18 cellular contexts compared by ENCODE assay signal in genomic region chr12:123227581-123228258, GRCh38. TPM values are rescaled to one million over a fixed set of nuclear protein-coding genes. Genes with fewer than 3 reads are reported as not detected.
DNase-seq lines count a peak whose midpoint lies in the region; ATAC-seq, FAIRE-seq and TF ChIP-seq lines count a peak whose summit lies in the region.
"Had no signal": no experiment of that assay in that cellular context is flagged by ENCODE, and none has a peak within 500 bp of the region (broad histone marks: within the 10 kb centered on the region; RNA-seq: fewer than 3 reads in every experiment).

No MANE protein-coding gene starts in this region.

- CTCF ChIA-PET in K562 (lab: Yijun Ruan, JAX; ENCODE audit: low intra/inter-chr PET ratio): no interaction called here

- H3K9ac ChIP-seq in K562 (ENCODE audit: insufficient read depth in 1 of 2, low read depth in 2 of 2, low read length in 2 of 2): no peak overlapping the region
- H3K9ac ChIP-seq in trophoblast cell (ENCODE audit: low read length): peak overlapping the region; percentile 61

- H3K27ac ChIP-seq in K562 (ENCODE audit: extremely low read depth, low read depth, low read length) (no peak overlapping the region), trophoblast cell (ENCODE audit: low read depth, low read length) (no peak overlapping the region), adrenal gland (no peak overlapping the region)
- H3K27ac ChIP-seq: uterus had no signal

- no peaks in the 10 kb centered on the region for H3K9me3 ChIP-seq in K562 (replicated peaks; ENCODE audit: control insufficient read depth, insufficient read depth, low read depth, low read length)
- no peaks in the 10 kb centered on the region for H3K9me3 ChIP-seq in trophoblast cell (ENCODE audit: insufficient read depth, low read depth, low read length)
- no peaks in the 10 kb centered on the region for H3K9me3 ChIP-seq in adrenal gland (replicated peaks in 1 of 3)
- H3K9me3 ChIP-seq: heart right ventricle, uterus had no signal

- no peak overlapping the region for H2BK120ac ChIP-seq in trophoblast cell (ENCODE audit: insufficient read depth, low read length, poor library complexity)

- no peak overlapping the region for H2AK5ac ChIP-seq in trophoblast cell (ENCODE audit: low read length)

- H4K20me1 ChIP-seq in K562 (replicated peaks; ENCODE audit: control insufficient read depth, insufficient read depth, low read length): no peaks in the 10 kb centered on the region

- peak overlapping the region; percentile 36 for H3K4me3 Mint-ChIP-seq in activated T-cell treated with anti-CD3 and anti-CD28 coated beads, Interleukin-2, amount 50 U/mL, for 24 hours
- H3K4me3 Mint-ChIP-seq in activated T-cell treated with anti-CD3 and anti-CD28 coated beads, Interleukin-2, amount 50 U/mL, for 4 hours: no peak overlapping the region
- H3K4me3 Mint-ChIP-seq: stimulated activated naive B cell treated with anti-CD40 and anti-IgM and Interleukin-4, amounts not matched to agents 10 μg/mL and 1 μg/mL and 100 μg/mL, for 72 hours had no signal

- H4K12ac ChIP-seq in trophoblast cell (ENCODE audit: low read depth, low read length): no peak overlapping the region

- peaks cover 65% of the 10 kb centered on the region for H3K36me3 Mint-ChIP-seq in activated T-cell treated with anti-CD3 and anti-CD28 coated beads, Interleukin-2, amount 50 U/mL, for 24 hours (ENCODE audit: low read depth)
- peaks cover 8% of the 10 kb centered on the region for H3K36me3 Mint-ChIP-seq in activated T-cell treated with anti-CD3 and anti-CD28 coated beads, Interleukin-2, amount 50 U/mL, for 4 hours (ENCODE audit: insufficient read depth)

- H3K27me3 Mint-ChIP-seq in activated T-cell treated with anti-CD3 and anti-CD28 coated beads, Interleukin-2, amount 50 U/mL, for 24 hours: no peaks in the 10 kb centered on the region
- H3K27me3 Mint-ChIP-seq in activated T-cell treated with anti-CD3 and anti-CD28 coated beads, Interleukin-2, amount 50 U/mL, for 4 hours (ENCODE audit: low read depth): no peaks in the 10 kb centered on the region
- H3K27me3 Mint-ChIP-seq: memory B cell; stimulated activated naive B cell treated with anti-CD40 and anti-IgM and Interleukin-4, amounts not matched to agents 10 μg/mL and 1 μg/mL and 100 μg/mL, for 72 hours had no signal

- no peaks in the 10 kb centered on the region for H3K9me1 ChIP-seq in K562 (ENCODE audit: control insufficient read depth, insufficient read depth, low read length)

- POLR2A ChIA-PET in K562 (lab: Yijun Ruan, JAX): no interaction called here

- in situ Hi-C loops in K562 (cut with MboI): no loop called here

- H2BK12ac ChIP-seq in trophoblast cell (ENCODE audit: low read length): no peak overlapping the region

- WGBS in K562 (ENCODE audit: insufficient coverage, low coverage, missing lambda C conversion rate): 63% methylated on average over 5 of the region's 5 CpGs
- no CpG with 5 or more reads among the region's 5 CpGs for WGBS in trophoblast cell (ENCODE audit: extremely low coverage, insufficient coverage, insufficient read length)
- WGBS in adrenal gland, 4 donors: 52 to 58% (median 54%) methylated on average over 5 of the region's 5 CpGs

- no peak overlapping the region for H3K4ac ChIP-seq in trophoblast cell (ENCODE audit: low read depth, low read length)

- H2BK5ac ChIP-seq in trophoblast cell (ENCODE audit: low read depth, low read length, poor library complexity): no peak overlapping the region

- peaks cover 64% of the 10 kb centered on the region for H3K4me1 Mint-ChIP-seq in activated T-cell treated with anti-CD3 and anti-CD28 coated beads, Interleukin-2, amount 50 U/mL, for 24 hours (ENCODE audit: low read depth)
- H3K4me1 Mint-ChIP-seq in activated T-cell treated with anti-CD3 and anti-CD28 coated beads, Interleukin-2, amount 50 U/mL, for 4 hours (ENCODE audit: low read depth): peaks cover 60% of the 10 kb centered on the region

- FAIRE-seq in K562 (lab: Jason Lieb, UNC): no peak

- no TSS peak for BruUV-seq in K562 (replicated peaks; lab: Mats Ljungman, UMichigan)

- H3K4me3 ChIP-seq in NB4 (ENCODE audit: low read depth, low read length): peak overlapping the region; percentile 6
- no peak overlapping the region for H3K4me3 ChIP-seq in K562
- H3K4me3 ChIP-seq in trophoblast cell (ENCODE audit: low read depth, low read length): no peak overlapping the region
- H3K4me3 ChIP-seq in adrenal gland: no peak overlapping the region
- H3K4me3 ChIP-seq: uterus had no signal

- no peak overlapping the region for H3K23ac ChIP-seq in trophoblast cell (ENCODE audit: low read length)

- H3K27me3 ChIP-seq in K562 (ENCODE audit: control insufficient read depth in 2 of 2, insufficient read depth in 2 of 2, low read length in 2 of 2): no peaks in the 10 kb centered on the region
- no peaks in the 10 kb centered on the region for H3K27me3 ChIP-seq in trophoblast cell (ENCODE audit: insufficient read depth, low read length)
- H3K27me3 ChIP-seq in adrenal gland: no peaks in the 10 kb centered on the region
- H3K27me3 ChIP-seq: heart right ventricle, uterus had no signal

- H4K91ac ChIP-seq in trophoblast cell (ENCODE audit: low read depth, low read length): no peak overlapping the region

- H3K4me2 ChIP-seq in K562 (ENCODE audit: insufficient read depth, low read length) (no peak overlapping the region), trophoblast cell (ENCODE audit: low read length) (no peak overlapping the region)

- no peak overlapping the region for H4K8ac ChIP-seq in trophoblast cell (ENCODE audit: low read depth, low read length)

- no peak for TF ChIP-seq CTCF in NB4 (IDR thresholded peaks at IDR 0.05; ENCODE audit: low read depth, low read length)
- TF ChIP-seq CTCF in K562 (IDR thresholded peaks at IDR 0.05 in 2 of 3, conservative IDR thresholded peaks at IDR 0.05 in 1 of 3; ENCODE audit: insufficient read depth in 2 of 3, low read depth in 1 of 3, low read length in 3 of 3): no peak
- no peak for TF ChIP-seq CTCF in adrenal gland (IDR thresholded peaks at IDR 0.05)

- TF ChIP-seq RAD21 in K562 (CRISPR knock-in tag; conservative IDR thresholded peaks at IDR 0.05 in 1 of 2, IDR thresholded peaks at IDR 0.05 in 1 of 2): no peak

- peaks cover 2% of the 10 kb centered on the region for H3K79me1 ChIP-seq in trophoblast cell (ENCODE audit: low read length)

- H3K9me3 Mint-ChIP-seq in activated T-cell treated with anti-CD3 and anti-CD28 coated beads, Interleukin-2, amount 50 U/mL, for 24 hours: no peaks in the 10 kb centered on the region
- H3K9me3 Mint-ChIP-seq in activated T-cell treated with anti-CD3 and anti-CD28 coated beads, Interleukin-2, amount 50 U/mL, for 4 hours: no peaks in the 10 kb centered on the region
- H3K9me3 Mint-ChIP-seq: memory B cell; stimulated activated naive B cell treated with anti-CD40 and anti-IgM and Interleukin-4, amounts not matched to agents 10 μg/mL and 1 μg/mL and 100 μg/mL, for 72 hours had no signal

- H2AFZ ChIP-seq in K562 (ENCODE audit: low read depth, low read length) (no peak overlapping the region), trophoblast cell (ENCODE audit: insufficient read depth, low read length, poor library complexity) (no peak overlapping the region)

- no peak for TF ChIP-seq POLR2A in NB4 (IDR thresholded peaks at IDR 0.05; ENCODE audit: extremely low read depth, insufficient read length)
- TF ChIP-seq POLR2A in K562 (conservative IDR thresholded peaks at IDR 0.05): no peak
- no peak for TF ChIP-seq POLR2A in adrenal gland (IDR thresholded peaks at IDR 0.05)

- intact Hi-C loops in K562 (cut with micrococcal nuclease) (no loop called here), adrenal gland (cut with DNase I) (no loop called here)

- no peak for ATAC-seq in activated T-cell treated with anti-CD3 and anti-CD28 coated beads, Interleukin-2, amount 50 U/mL, for 4 hours
- no peak for ATAC-seq in K562
- ATAC-seq: heart right ventricle; stimulated activated naive B cell treated with anti-CD40 and anti-IgM and Interleukin-4, amounts not matched to agents 10 μg/mL and 1 μg/mL and 100 μg/mL, for 72 hours had no signal

- H3K4me1 ChIP-seq in K562 (replicated peaks in 1 of 2; ENCODE audit: control insufficient read depth in 2 of 2, insufficient read depth in 2 of 2, low read length in 2 of 2) (peaks cover 0 to 15% of the 10 kb centered on the region in 2 experiments; a peak in 2 of 5 replicates), trophoblast cell (ENCODE audit: control insufficient read depth in 1 of 2, insufficient read depth in 2 of 2, low read length in 2 of 2) (peaks cover 0 to 3% of the 10 kb centered on the region in 2 experiments), adrenal gland (replicated peaks in 1 of 2) (peaks cover 0 to 22% of the 10 kb centered on the region in 2 donors)

- H3K36me3 ChIP-seq in K562 (ENCODE audit: control insufficient read depth, insufficient read depth, low read length): peaks cover 61% of the 10 kb centered on the region
- peaks cover 0 to 3% of the 10 kb centered on the region in 2 experiments for H3K36me3 ChIP-seq in trophoblast cell (ENCODE audit: control insufficient read depth in 1 of 2, insufficient read depth in 2 of 2, low read length in 2 of 2)
- peaks cover 0 to under 1% of the 10 kb centered on the region in 2 donors for H3K36me3 ChIP-seq in adrenal gland (replicated peaks in 1 of 2)
- H3K36me3 ChIP-seq: uterus had no signal

- H3K18ac ChIP-seq in trophoblast cell (ENCODE audit: low read length): no peak overlapping the region

- peak overlapping the region; percentile 24 for H3K27ac Mint-ChIP-seq in activated T-cell treated with anti-CD3 and anti-CD28 coated beads, Interleukin-2, amount 50 U/mL, for 24 hours
- H3K27ac Mint-ChIP-seq: memory B cell; stimulated activated naive B cell treated with anti-CD40 and anti-IgM and Interleukin-4, amounts not matched to agents 10 μg/mL and 1 μg/mL and 100 μg/mL, for 72 hours had no signal

- DNase-seq in activated T-cell treated with anti-CD3 and anti-CD28 coated beads, Interleukin-2, amount 50 U/mL, for 24 hours: no peak
- no peak for DNase-seq in activated T-cell treated with anti-CD3 and anti-CD28 coated beads, Interleukin-2, amount 50 U/mL, for 4 hours
- DNase-seq in NB4 (ENCODE audit: low read depth) (no peak), K562 (ENCODE audit: extremely low read depth in 1 of 4, low spot score in 3 of 4) (no peak), trophoblast cell (no peak), NAMALWA (ENCODE audit: low spot score) (no peak), NCI-H510A (lab: John Stamatoyannopoulos, UW) (no peak), adrenal gland (no peak)
- DNase-seq: caudate nucleus; heart right ventricle; kidney; NCI-H146; NCI-H226; NK-92 treated with Interleukin-12 subunit alpha and Interleukin-12 subunit beta, amount 100 ng/mL, for 24 hours; stimulated activated naive B cell treated with anti-CD40 and anti-IgM and Interleukin-4, amounts not matched to agents 10 μg/mL and 1 μg/mL and 100 μg/mL, for 72 hours; T-helper 1 cell; uterus had no signal

- H3K79me2 ChIP-seq in K562 (ENCODE audit: control insufficient read depth, insufficient read depth, low read length) (peaks cover 70% of the 10 kb centered on the region), trophoblast cell (ENCODE audit: control insufficient read depth, insufficient read depth, low read length, poor library complexity) (no peaks in the 10 kb centered on the region)

- TF ChIP-seq EP300 in K562 (IDR thresholded peaks at IDR 0.05; ENCODE audit: low read length): no peak

- H3K14ac ChIP-seq in trophoblast cell (ENCODE audit: low read length): no peak overlapping the region

RNA-seq across cellular contexts. Expression of gene MPHOSPH9, which starts 5.2 kb away (rescaled TPM):
- 10 to 100 TPM; 35.9 to 42.3 (median 37.5) TPM for total RNA-seq in activated T-cell treated with anti-CD3 and anti-CD28 coated beads, Interleukin-2, amount 50 U/mL, for 4 hours
- 95.6 and 362 TPM in 2 replicates for total RNA-seq in K562 (2011; cell fraction: chromatin; rRNA removed; ENCODE audit: low replicate concordance)
- 57.4 and 73.7 TPM in 2 replicates for total RNA-seq in K562 (2011; cell fraction: nucleolus; rRNA removed)
- total RNA-seq in K562 (2011; cell fraction: nucleoplasm; rRNA removed): 121 and 152 TPM in 2 replicates
- 59.3 and 63.6 TPM in 2 replicates for total RNA-seq in K562 (2014; rRNA removed)
- 78.6 and 87.5 TPM in 2 replicates for total RNA-seq in K562 (2014; rRNA removed; fragmentation: Illumina TruSeq; extraction: Trizol)
- total RNA-seq in K562 (2015; rRNA removed; fragmentation: Illumina TruSeq; extraction: Trizol): 97.0 and 103 TPM in 2 replicates
- 54.5 and 60.0 TPM in 2 replicates for total RNA-seq in K562 (2021)
- polyA plus RNA-seq in K562 (2011; rRNA removed): 53.2 and 61.1 TPM in 2 replicates
- 8.5 and 16.3 TPM in 2 replicates for polyA plus RNA-seq in K562 (2011; cell fraction: cytosol; rRNA removed)
- polyA plus RNA-seq in K562 (2011; cell fraction: nucleus; rRNA removed): 44.8 and 56.5 TPM in 2 replicates
- 21.3 and 22.8 TPM in 2 replicates for polyA plus RNA-seq in K562 (2012)
- 38.5 and 45.8 TPM in 2 replicates for polyA plus RNA-seq in K562 (2014; fragmentation: Illumina TruSeq; extraction: Trizol)
- polyA plus RNA-seq in K562 (2014; fragmentation: Nextera tagmentation; extraction: Ambion mirVana): 10 to 100 TPM; 14.2 to 22.5 TPM
- polyA plus RNA-seq in K562 (2014; rRNA removed): 50.1 and 53.3 TPM in 2 replicates
- polyA minus RNA-seq in K562 (2011; rRNA and poly(A)+ RNA removed): 105 and 130 TPM in 2 replicates
- polyA minus RNA-seq in K562 (2011; cell fraction: cytosol; rRNA and poly(A)+ RNA removed): 26.8 and 38.2 TPM in 2 replicates
- polyA minus RNA-seq in K562 (2011; cell fraction: nucleus; rRNA and poly(A)+ RNA removed): 78.4 and 135 TPM in 2 replicates
- 16.0 and 16.5 TPM in 2 replicates for polyA plus RNA-seq in trophoblast cell (2013)
- total RNA-seq in adrenal gland: 10 to 100 TPM; 20.4 to 61.7 (median 26.7) TPM
- polyA plus RNA-seq in adrenal gland: 10 to 100 TPM; 11.7 to 16.5 (median 16.2) TPM

RNA-seq across cellular contexts. Expression of gene MTRFR, which starts 5.5 kb away (rescaled TPM):
- 10 to 100 TPM; 16.7 to 17.7 (median 17.4) TPM for total RNA-seq in activated T-cell treated with anti-CD3 and anti-CD28 coated beads, Interleukin-2, amount 50 U/mL, for 4 hours
- total RNA-seq in K562 (2011; cell fraction: chromatin; rRNA removed; ENCODE audit: low replicate concordance): 43.4 and 69.0 TPM in 2 replicates
- 60.1 and 65.2 TPM in 2 replicates for total RNA-seq in K562 (2011; cell fraction: nucleolus; rRNA removed)
- total RNA-seq in K562 (2011; cell fraction: nucleoplasm; rRNA removed): 57.9 and 58.3 TPM in 2 replicates
- 23.4 and 26.4 TPM in 2 replicates for total RNA-seq in K562 (2014; rRNA removed)
- 32.5 and 34.7 TPM in 2 replicates for total RNA-seq in K562 (2014; rRNA removed; fragmentation: Illumina TruSeq; extraction: Trizol)
- 45.5 and 50.9 TPM in 2 replicates for total RNA-seq in K562 (2015; rRNA removed; fragmentation: Illumina TruSeq; extraction: Trizol)
- total RNA-seq in K562 (2021): 23.1 and 24.0 TPM in 2 replicates
- polyA plus RNA-seq in K562 (2011; rRNA removed): 15.2 and 16.7 TPM in 2 replicates
- polyA plus RNA-seq in K562 (2011; cell fraction: cytosol; rRNA removed): 23.7 and 26.5 TPM in 2 replicates
- polyA plus RNA-seq in K562 (2011; cell fraction: nucleus; rRNA removed): 7.3 and 10.9 TPM in 2 replicates
- polyA plus RNA-seq in K562 (2012): 19.2 and 25.8 TPM in 2 replicates
- 33.3 and 37.1 TPM in 2 replicates for polyA plus RNA-seq in K562 (2014; fragmentation: Illumina TruSeq; extraction: Trizol)
- 10 to 100 TPM; 52.6 to 55.6 TPM for polyA plus RNA-seq in K562 (2014; fragmentation: Nextera tagmentation; extraction: Ambion mirVana)
- 29.6 and 32.3 TPM in 2 replicates for polyA plus RNA-seq in K562 (2014; rRNA removed)
- 18.5 and 22.0 TPM in 2 replicates for polyA minus RNA-seq in K562 (2011; rRNA and poly(A)+ RNA removed)
- 15.7 and 18.5 TPM in 2 replicates for polyA minus RNA-seq in K562 (2011; cell fraction: cytosol; rRNA and poly(A)+ RNA removed)
- 16.8 and 24.9 TPM in 2 replicates for polyA minus RNA-seq in K562 (2011; cell fraction: nucleus; rRNA and poly(A)+ RNA removed)
- 8.8 and 9.1 TPM in 2 replicates for polyA plus RNA-seq in trophoblast cell (2013)
- total RNA-seq in adrenal gland: 10 to 100 TPM; 12.2 to 18.6 (median 13.7) TPM
- polyA plus RNA-seq in adrenal gland: 10 to 100 TPM; 15.8 to 23.3 (median 20.1) TPM

RNA-seq across cellular contexts. Expression of gene CDK2AP1, which starts 43.9 kb away (rescaled TPM):
- 10 to 100 TPM; 44.7 to 67.9 (median 53.4) TPM for total RNA-seq in activated T-cell treated with anti-CD3 and anti-CD28 coated beads, Interleukin-2, amount 50 U/mL, for 4 hours
- 10.7 and 13.8 TPM in 2 replicates for total RNA-seq in K562 (2011; cell fraction: chromatin; rRNA removed; ENCODE audit: low replicate concordance)
- 6.8 and 7.7 TPM in 2 replicates for total RNA-seq in K562 (2011; cell fraction: nucleolus; rRNA removed)
- total RNA-seq in K562 (2011; cell fraction: nucleoplasm; rRNA removed): 12.2 and 23.9 TPM in 2 replicates
- 48.8 and 76.0 TPM in 2 replicates for total RNA-seq in K562 (2014; rRNA removed)
- 74.3 and 75.5 TPM in 2 replicates for total RNA-seq in K562 (2014; rRNA removed; fragmentation: Illumina TruSeq; extraction: Trizol)
- 53.4 and 56.5 TPM in 2 replicates for total RNA-seq in K562 (2015; rRNA removed; fragmentation: Illumina TruSeq; extraction: Trizol)
- total RNA-seq in K562 (2021): 57.9 and 64.7 TPM in 2 replicates
- 75.3 and 130 TPM in 2 replicates for polyA plus RNA-seq in K562 (2011; rRNA removed)
- 33.0 and 59.0 TPM in 2 replicates for polyA plus RNA-seq in K562 (2011; cell fraction: cytosol; rRNA removed)
- 16.3 and 26.6 TPM in 2 replicates for polyA plus RNA-seq in K562 (2011; cell fraction: nucleus; rRNA removed)
- 37.3 and 64.5 TPM in 2 replicates for polyA plus RNA-seq in K562 (2012)
- 86.2 and 99.9 TPM in 2 replicates for polyA plus RNA-seq in K562 (2014; fragmentation: Illumina TruSeq; extraction: Trizol)
- polyA plus RNA-seq in K562 (2014; fragmentation: Nextera tagmentation; extraction: Ambion mirVana): 10 to 100 TPM; 26.0 to 28.2 TPM
- 59.2 and 83.0 TPM in 2 replicates for polyA plus RNA-seq in K562 (2014; rRNA removed)
- polyA minus RNA-seq in K562 (2011; rRNA and poly(A)+ RNA removed): 33.6 and 45.3 TPM in 2 replicates
- 13.5 and 23.6 TPM in 2 replicates for polyA minus RNA-seq in K562 (2011; cell fraction: cytosol; rRNA and poly(A)+ RNA removed)
- polyA minus RNA-seq in K562 (2011; cell fraction: nucleus; rRNA and poly(A)+ RNA removed): 5.1 and 7.8 TPM in 2 replicates
- 232 and 240 TPM in 2 replicates for polyA plus RNA-seq in trophoblast cell (2013)
- total RNA-seq in adrenal gland: 100 to 1,000 TPM in 3 of 8 donors, 10 to 100 TPM in 5; 69.9 to 130 (median 91.5) TPM
- 100 to 1,000 TPM; 139 to 202 (median 196) TPM for polyA plus RNA-seq in adrenal gland
